14 cellular contexts compared by ENCODE assay signal in the genomic region with DNA sequence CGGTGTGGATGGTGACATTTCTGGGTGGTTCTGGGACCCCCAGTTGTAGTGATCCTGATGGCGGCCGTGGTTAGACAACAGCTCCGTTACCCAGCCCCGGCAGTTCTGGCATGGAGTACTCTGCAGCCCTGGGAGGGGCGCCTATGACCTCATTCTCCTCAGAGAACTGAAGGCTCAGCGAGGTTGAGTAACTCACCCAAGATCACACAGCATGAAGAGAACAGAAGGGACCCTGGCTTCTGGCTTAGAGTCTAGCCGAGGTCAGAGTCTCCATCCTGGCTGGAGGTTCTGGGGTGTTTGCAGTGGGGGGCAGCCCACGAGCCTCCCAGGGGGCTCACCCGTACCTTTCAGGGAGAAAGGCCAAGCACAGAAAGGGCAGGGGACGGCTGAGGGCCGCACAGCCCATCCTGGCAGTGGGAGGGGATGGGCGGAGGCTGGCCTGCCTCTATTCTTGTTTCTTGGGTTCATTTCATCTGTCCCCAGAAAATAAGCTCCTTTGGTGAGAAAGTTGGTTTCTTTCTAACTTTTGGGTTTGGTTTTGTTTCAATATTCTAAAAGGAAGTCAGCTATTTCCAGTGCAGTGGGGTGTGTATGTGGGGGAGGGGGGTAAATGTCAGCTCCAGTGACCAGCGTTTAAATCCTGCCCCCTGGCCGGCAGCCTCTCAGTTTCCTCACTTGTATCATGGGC. TPM values are rescaled to one million over a fixed set of nuclear protein-coding genes. Genes with fewer than 3 reads are reported as not detected.
A peak's percentile ranks its signal among the peaks of the same experiment; 100 is the strongest.
DNase-seq lines count a peak whose midpoint lies in the region; ATAC-seq and TF ChIP-seq lines count a peak whose summit lies in the region.
"Had no signal": no experiment of that assay in that cellular context is flagged by ENCODE, and none has a peak within 500 bp of the region (broad histone marks: within the 10 kb centered on the region; RNA-seq: fewer than 3 reads in every experiment).

No MANE protein-coding gene starts in this region.

- no peak overlapping the region for H3K4me3 ChIP-seq in left lung
- no peak overlapping the region for H3K4me3 ChIP-seq in mesenchymal stem cell (ENCODE audit: insufficient read depth in 1 of 2, low read depth in 1 of 2, low read length in 2 of 2)
- H3K4me3 ChIP-seq: testis had no signal

- no peak overlapping the region for H3K14ac ChIP-seq in mesenchymal stem cell (ENCODE audit: low read length in 2 of 2)

- no peak overlapping the region for H4K91ac ChIP-seq in mesenchymal stem cell (ENCODE audit: low read length)

- H2BK12ac ChIP-seq in mesenchymal stem cell (ENCODE audit: low read length in 2 of 2), result no peak overlapping the region

- no peaks in the 10 kb centered on the region for H3K9me3 ChIP-seq in left lung
- H3K9me3 ChIP-seq in mesenchymal stem cell (ENCODE audit: control insufficient read depth, low read length), result no peaks in the 10 kb centered on the region
- H3K9me3 ChIP-seq: testis had no signal

- H3K27ac ChIP-seq in left lung, result no peak overlapping the region
- no peak overlapping the region for H3K27ac ChIP-seq in mesenchymal stem cell (ENCODE audit: low read length, poor library complexity, severe bottlenecking)
- H3K27ac ChIP-seq: testis had no signal

- POLR2A ChIA-PET in GM10248 (lab: Yijun Ruan, JAX), result no interaction called here

- no peak overlapping the region for H3K4me2 ChIP-seq in mesenchymal stem cell (ENCODE audit: low read length, poor library complexity, severe bottlenecking)

- H4K8ac ChIP-seq in mesenchymal stem cell (ENCODE audit: low read length), result no peak overlapping the region

- no peak overlapping the region for H3K4ac ChIP-seq in mesenchymal stem cell (ENCODE audit: low read depth in 1 of 2, low read length in 2 of 2)

- H3K79me1 ChIP-seq in mesenchymal stem cell (replicated peaks; ENCODE audit: low read length, poor library complexity, severe bottlenecking), result peaks cover 53% of the 10 kb centered on the region

- no peaks in the 10 kb centered on the region for H3K27me3 ChIP-seq in left lung
- no peaks in the 10 kb centered on the region for H3K27me3 ChIP-seq in mesenchymal stem cell (ENCODE audit: control insufficient read depth in 1 of 2, insufficient read depth in 1 of 2, low read length in 2 of 2)
- H3K27me3 ChIP-seq: testis had no signal

- peak; percentile 45 for ATAC-seq in HG03066 (IDR thresholded peaks at IDR 0.05; ENCODE audit: low read depth, unreplicated experiment)
- peak in 1 of 2 donors; percentile 24 for ATAC-seq in activated T-cell treated with anti-CD3 and anti-CD28 coated beads, Interleukin-2, amount 50 U/mL, for 72 hours (replicated peaks in 1 of 2)
- peak; percentile 44 for ATAC-seq in memory B cell (ENCODE audit: low read depth)
- no peak for ATAC-seq in left lung
- ATAC-seq: sciatic nerve had no signal

- no peak overlapping the region for H2AK5ac ChIP-seq in mesenchymal stem cell (ENCODE audit: low read length, severe bottlenecking)

- peak overlapping the region; percentile 20 to 31 for H3K4me3 Mint-ChIP-seq in activated T-cell treated with anti-CD3 and anti-CD28 coated beads, Interleukin-2, amount 50 U/mL, for 72 hours
- H3K4me3 Mint-ChIP-seq in memory B cell, result peak overlapping the region; percentile 25
- H3K4me3 Mint-ChIP-seq: nephron progenitor cell had no signal

- H3K36me3 ChIP-seq in left lung, result no peaks in the 10 kb centered on the region
- peaks cover 0 to 6% of the 10 kb centered on the region in 2 experiments for H3K36me3 ChIP-seq in mesenchymal stem cell (ENCODE audit: control insufficient read depth in 1 of 2, insufficient read depth in 2 of 2, low read depth in 1 of 2, low read length in 2 of 2)

- no peak for TF ChIP-seq CTCF in GM10248 (IDR thresholded peaks at IDR 0.05; ENCODE audit: control extremely low read depth, extremely low read depth, low read depth, missing control alignments)
- TF ChIP-seq CTCF in left lung (IDR thresholded peaks at IDR 0.05), result no peak

- peaks cover 0 to 1% of the 10 kb centered on the region in 2 donors for H3K36me3 Mint-ChIP-seq in activated T-cell treated with anti-CD3 and anti-CD28 coated beads, Interleukin-2, amount 50 U/mL, for 72 hours (ENCODE audit: insufficient read depth in 2 of 2)
- H3K36me3 Mint-ChIP-seq in memory B cell, result no peaks in the 10 kb centered on the region

- peaks cover 50% of the 10 kb centered on the region for H3K4me1 Mint-ChIP-seq in activated T-cell treated with anti-CD3 and anti-CD28 coated beads, Interleukin-2, amount 50 U/mL, for 72 hours (ENCODE audit: low read depth)
- H3K4me1 Mint-ChIP-seq in memory B cell, result peaks cover 32% of the 10 kb centered on the region

- H2BK120ac ChIP-seq in mesenchymal stem cell (ENCODE audit: low read depth, low read length), result no peak overlapping the region

- H3K27ac Mint-ChIP-seq in activated T-cell treated with anti-CD3 and anti-CD28 coated beads, Interleukin-2, amount 50 U/mL, for 72 hours, result no peak overlapping the region
- peak overlapping the region; percentile 11 for H3K27ac Mint-ChIP-seq in memory B cell
- H3K27ac Mint-ChIP-seq: nephron progenitor cell had no signal

- H3K9me3 Mint-ChIP-seq in activated T-cell treated with anti-CD3 and anti-CD28 coated beads, Interleukin-2, amount 50 U/mL, for 72 hours, result no peaks in the 10 kb centered on the region
- H3K9me3 Mint-ChIP-seq in memory B cell, result no peaks in the 10 kb centered on the region
- H3K9me3 Mint-ChIP-seq: nephron progenitor cell had no signal

- peaks cover 7 to 16% of the 10 kb centered on the region in 2 donors for H3K4me1 ChIP-seq in left lung
- peaks cover 23% of the 10 kb centered on the region for H3K4me1 ChIP-seq in mesenchymal stem cell (ENCODE audit: control insufficient read depth, insufficient read depth, low read depth, low read length)

- no peak overlapping the region for H2BK5ac ChIP-seq in mesenchymal stem cell (ENCODE audit: low read depth, low read length, poor library complexity, severe bottlenecking)

- H3K18ac ChIP-seq in mesenchymal stem cell (ENCODE audit: low read depth in 1 of 2, low read length in 2 of 2), result no peak overlapping the region

- peak; percentile 67 for DNase-seq in GM10248 (ENCODE audit: extremely low spot score)
- no peak for DNase-seq in activated T-cell treated with anti-CD3 and anti-CD28 coated beads, Interleukin-2, amount 50 U/mL, for 72 hours
- DNase-seq in memory B cell (ENCODE audit: low spot score in 2 of 2), result no peak
- no peak for DNase-seq in left lung
- no peak for DNase-seq in iPS-NIHi7 (ENCODE audit: extremely low spot score)
- DNase-seq in mesenchymal stem cell, result no peak
- DNase-seq in hippocampal formation (lab: John Stamatoyannopoulos, UW), result no peak
- DNase-seq: amniotic stem cell, Calu3, NCI-H748 treated with DMSO at 0.1 percent for 48 hours, nephron progenitor cell, testis had no signal

- H2BK15ac ChIP-seq in mesenchymal stem cell (ENCODE audit: low read depth, poor library complexity, severe bottlenecking), result no peak overlapping the region

- CTCF ChIA-PET in GM10248 (lab: Yijun Ruan, JAX), result interaction anchor here (1.5 to 2.3 kb wide), 2 partner anchors 8 to 11 kb away, joined by 4 to 7 read pairs; no protein-coding TSS in a partner anchor

- 87% methylated on average over 15 of the region's 15 CpGs for WGBS in mesenchymal stem cell

- no peak overlapping the region for H2AFZ ChIP-seq in mesenchymal stem cell (ENCODE audit: low read depth, low read length)

- no peak overlapping the region for H3K9ac ChIP-seq in mesenchymal stem cell (ENCODE audit: low read length)

- H3K27me3 Mint-ChIP-seq in activated T-cell treated with anti-CD3 and anti-CD28 coated beads, Interleukin-2, amount 50 U/mL, for 72 hours (ENCODE audit: low read depth), result no peaks in the 10 kb centered on the region
- H3K27me3 Mint-ChIP-seq in memory B cell, result no peaks in the 10 kb centered on the region

- intact Hi-C loops in left lung (cut with DNase I), result no loop called here

- no peak overlapping the region for H3K23ac ChIP-seq in mesenchymal stem cell (ENCODE audit: low read length in 2 of 2)

RNA-seq across cellular contexts. Expression of gene ZFPM1, which starts 13.2 kb away (rescaled TPM):
- total RNA-seq in activated T-cell treated with anti-CD3 and anti-CD28 coated beads, Interleukin-2, amount 50 U/mL, for 72 hours, result 10 to 100 TPM; 12.2 to 13.8 TPM
- 1 to 10 TPM; 6.2 to 7.0 TPM for total RNA-seq in left lung
- 3.4 TPM for polyA plus RNA-seq in mesenchymal stem cell (2013, experiment 1 of 2)
- polyA plus RNA-seq in mesenchymal stem cell (2013, experiment 2 of 2), result 3.4 TPM
